Comparison of ENCODE assay signal across 1 cellular context in genomic region chr5:141623197-141623596, GRCh38.
TF ChIP-seq lines count a peak whose summit lies in the region.

No MANE protein-coding gene starts in this region.

TF ChIP-seq in WTC11, 78 proteins besides CTCF, POLR2A, EP300 and RAD21 (continued from another document):
- TF ChIP-seq E2F5 (CRISPR knock-in tag; IDR thresholded peaks at IDR 0.05) (no peak), NFYB (CRISPR knock-in tag; conservative IDR thresholded peaks at IDR 0.05; ENCODE audit: low read depth) (no peak), FOXP4 (CRISPR knock-in tag; IDR thresholded peaks at IDR 0.05) (no peak), CREB1 (CRISPR knock-in tag; IDR thresholded peaks at IDR 0.05) (no peak), AR (CRISPR knock-in tag; IDR thresholded peaks at IDR 0.05) (no peak), PRRX2 (CRISPR knock-in tag; IDR thresholded peaks at IDR 0.05) (no peak), GTF2I (CRISPR knock-in tag; conservative IDR thresholded peaks at IDR 0.05) (no peak), AFF4 (CRISPR knock-in tag; IDR thresholded peaks at IDR 0.05; ENCODE audit: borderline replicate concordance) (no peak), SOX15 (CRISPR knock-in tag; IDR thresholded peaks at IDR 0.05) (no peak)
